Comparison of ENCODE assay signal across 1 cellular context in genomic region chr10:11683529-11684320, GRCh38.
TF ChIP-seq lines count a peak whose summit lies in the region.

No MANE protein-coding gene starts in this region.

TF ChIP-seq in GM12878, 131 proteins besides CTCF, POLR2A, EP300 and RAD21 (continued from another document):
- no peak for TF ChIP-seq MYC (IDR thresholded peaks at IDR 0.05; ENCODE audit: insufficient read depth, insufficient read length, insufficient replicate concordance, low read length, severe bottlenecking)
- no peak for TF ChIP-seq CREM (IDR thresholded peaks at IDR 0.05; ENCODE audit: low read depth)
- TF ChIP-seq ZBTB40 (IDR thresholded peaks at IDR 0.05; ENCODE audit: borderline replicate concordance) = no peak
- no peak for TF ChIP-seq RFX5 (IDR thresholded peaks at IDR 0.05; ENCODE audit: low read depth, low read length)
- TF ChIP-seq HSF1 (IDR thresholded peaks at IDR 0.05; ENCODE audit: low read depth, low read length) = no peak
- TF ChIP-seq LARP7 (IDR thresholded peaks at IDR 0.05) = no peak
- no peak for TF ChIP-seq TARDBP (IDR thresholded peaks at IDR 0.05; ENCODE audit: borderline replicate concordance)
- TF ChIP-seq ZBTB11 (CRISPR knock-in tag; IDR thresholded peaks at IDR 0.05) = no peak
- no peak for TF ChIP-seq HDAC6 (IDR thresholded peaks at IDR 0.05; ENCODE audit: unreplicated experiment)
- TF ChIP-seq NR2C1 (IDR thresholded peaks at IDR 0.05) = no peak
- TF ChIP-seq GATAD2B (conservative IDR thresholded peaks at IDR 0.05; ENCODE audit: low read depth) = no peak
- TF ChIP-seq ZNF24 (IDR thresholded peaks at IDR 0.05) = no peak
